7 cellular contexts compared by ENCODE assay signal in the genomic region with DNA sequence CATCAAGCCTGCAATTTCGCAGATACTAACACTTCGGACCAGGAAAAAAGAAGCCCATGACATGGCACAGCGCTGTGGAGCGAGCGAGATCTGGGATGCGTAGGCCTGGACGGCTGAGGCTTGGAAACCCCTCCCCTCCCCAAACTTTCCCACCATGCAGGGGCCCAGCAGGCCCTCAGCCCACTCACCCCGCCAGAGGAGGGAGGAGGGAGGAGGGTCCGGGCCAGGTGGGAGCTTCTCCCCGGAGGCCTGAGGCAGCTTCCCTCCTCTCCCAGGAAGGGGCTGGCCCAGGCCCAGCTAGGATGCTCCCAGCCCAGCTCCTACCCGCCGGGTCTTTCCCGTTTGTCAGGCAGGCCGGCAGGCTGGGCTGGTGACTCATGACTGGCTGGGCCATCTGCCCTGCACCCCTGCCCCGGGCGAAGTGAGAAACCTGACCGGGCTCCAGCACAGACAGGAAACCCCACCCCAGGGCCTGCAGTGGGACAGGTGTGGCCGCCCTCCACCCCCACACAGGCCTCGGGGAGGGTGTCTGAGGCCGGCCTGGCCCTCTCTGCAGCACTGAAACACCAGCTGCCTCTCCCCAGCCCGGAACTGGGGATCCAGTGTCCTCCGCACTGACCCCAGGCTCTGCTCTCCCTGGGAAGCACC. TPM values are rescaled to one million over a fixed set of nuclear protein-coding genes. Genes with fewer than 3 reads are reported as not detected.
DNase-seq lines count a peak whose midpoint lies in the region; ATAC-seq, FAIRE-seq and TF ChIP-seq lines count a peak whose summit lies in the region.

No MANE protein-coding gene starts in this region.

- no peak overlapping the region for H2BK15ac ChIP-seq in H9 (ENCODE audit: low read depth, low read length)
- H2BK15ac ChIP-seq in H1 (ENCODE audit: low read length): peak overlapping the region; percentile 88; the same call in 1 of the 2 replicates

- no peak for TF ChIP-seq RAD21 in H1 (IDR thresholded peaks at IDR 0.05 in 1 of 2, conservative IDR thresholded peaks at IDR 0.05 in 1 of 2; ENCODE audit: low read depth in 2 of 2, low read length in 2 of 2)

- no peak overlapping the region for H3K4me2 ChIP-seq in H9 (ENCODE audit: insufficient read depth, insufficient read length, low read length)
- H3K4me2 ChIP-seq in H1 (ENCODE audit: insufficient read depth in 1 of 2, low read depth in 2 of 2, low read length in 2 of 2): no peak overlapping the region; a peak in 2 of 4 replicates

- H4K8ac ChIP-seq in H9 (replicated peaks; ENCODE audit: insufficient read length, low read depth, low read length): no peak overlapping the region
- peak overlapping the region; percentile 28 for H4K8ac ChIP-seq in H1 (ENCODE audit: extremely low read depth, insufficient read depth, low read length)

- H3K4me3 ChIP-seq in H1 (ENCODE audit: extremely low read depth in 1 of 4, insufficient read depth in 2 of 4, low read depth in 3 of 4, low read length in 4 of 4) (no peak overlapping the region), mucosa of descending colon (no peak overlapping the region)

- H3K23ac ChIP-seq in H9 (ENCODE audit: insufficient read length, low read depth, low read length) (no peak overlapping the region), H1 (ENCODE audit: insufficient read length) (no peak overlapping the region)

- no peak overlapping the region for H3K56ac ChIP-seq in H9 (ENCODE audit: insufficient read length, low read depth, low read length)
- no peak overlapping the region for H3K56ac ChIP-seq in H1 (replicated peaks; ENCODE audit: insufficient read length, low read depth, low read length)

- no peaks in the 10 kb centered on the region for H3K79me2 ChIP-seq in H9 (ENCODE audit: insufficient read depth, low read length)
- H3K79me2 ChIP-seq in H1 (ENCODE audit: control insufficient read depth in 1 of 2, insufficient read depth in 2 of 2, low read length in 2 of 2): no peaks in the 10 kb centered on the region

- FAIRE-seq in H1 (lab: Jason Lieb, UNC): no peak

- no peak for TF ChIP-seq CTCF in H9 (conservative IDR thresholded peaks at IDR 0.05)
- TF ChIP-seq CTCF in H1 (IDR thresholded peaks at IDR 0.05; ENCODE audit: control extremely low read depth in 1 of 3, insufficient read depth in 1 of 3, low read depth in 1 of 3, low read length in 3 of 3): no peak
- TF ChIP-seq CTCF in mucosa of descending colon (IDR thresholded peaks at IDR 0.05): no peak

- POLR2A ChIA-PET in H1 (lab: Charles Lee; ENCODE audit: partially characterized antibody): interaction anchor here (0.6 to 1.7 kb wide), 4 partner anchors 12 to 70 kb away, joined by 3 to 9 read pairs (median 4); a partner anchor contains a TSS

- H4K5ac ChIP-seq in H9 (ENCODE audit: insufficient read length, low read depth, low read length) (no peak overlapping the region), H1 (ENCODE audit: insufficient read length, low read depth, low read length) (peak overlapping the region; percentile 4)

- H2AK5ac ChIP-seq in H9 (ENCODE audit: insufficient read length, low read length): no peak overlapping the region
- H2AK5ac ChIP-seq in H1 (ENCODE audit: low read depth, low read length): no peak overlapping the region

- peaks cover 20 to 43% of the 10 kb centered on the region in 2 experiments for H3K4me1 Mint-ChIP-seq in H9

- H3K23me2 ChIP-seq in H9 (ENCODE audit: insufficient read length, low read depth, low read length, poor library complexity, severe bottlenecking) (no peaks in the 10 kb centered on the region), H1 (ENCODE audit: low read depth, low read length) (no peaks in the 10 kb centered on the region)

- H3K14ac ChIP-seq in H9 (ENCODE audit: insufficient read depth, low read length): 0 out of 2 replicates have a peak overlapping the region, but pooled peaks have one; percentile 53
- no peak overlapping the region for H3K14ac ChIP-seq in H1 (ENCODE audit: insufficient read length)

- H3K27ac ChIP-seq in H9 (ENCODE audit: insufficient read length, low read depth, low read length): no peak overlapping the region
- H3K27ac ChIP-seq in H1 (ENCODE audit: low read depth, low read length): no peak overlapping the region

- intact Hi-C loops in mucosa of descending colon (cut with DNase I, micrococcal nuclease): no loop called here

- H2BK12ac ChIP-seq in H9 (ENCODE audit: insufficient read length, low read depth, low read length) (no peak overlapping the region), H1 (ENCODE audit: low read depth, low read length) (peak overlapping the region; percentile 80; the same call in 1 of the 2 replicates)

- H3K79me1 ChIP-seq in H9 (ENCODE audit: insufficient read depth, low read depth, low read length, poor library complexity, severe bottlenecking): no peaks in the 10 kb centered on the region
- H3K79me1 ChIP-seq in H1 (ENCODE audit: low read depth, low read length): no peaks in the 10 kb centered on the region

- H3K9me3 ChIP-seq in H9 (ENCODE audit: control insufficient read depth, low read depth, low read length) (no peaks in the 10 kb centered on the region), H1 (ENCODE audit: insufficient read depth in 2 of 2, low read depth in 1 of 2, low read length in 1 of 2) (no peaks in the 10 kb centered on the region), mucosa of descending colon (no peaks in the 10 kb centered on the region)

- H3K9ac ChIP-seq in H9 (ENCODE audit: extremely low read depth, insufficient read length, low read length) (no peak overlapping the region), H1 (replicated peaks in 1 of 4; ENCODE audit: extremely low read depth in 1 of 4, low read depth in 3 of 4, low read length in 3 of 4) (no peak overlapping the region; a peak in 1 of 7 replicates)

- peaks cover 17% of the 10 kb centered on the region for H3K27me3 Mint-ChIP-seq in H9 (ENCODE audit: low read depth)

- H3K4ac ChIP-seq in H9 (ENCODE audit: low read depth, low read length): no peak overlapping the region
- H3K4ac ChIP-seq in H1 (replicated peaks; ENCODE audit: insufficient read length, low read depth, low read length): no peak overlapping the region

- H2AFZ ChIP-seq in H9 (ENCODE audit: low read length) (no peak overlapping the region), H1 (ENCODE audit: low read length) (no peak overlapping the region)

- H3K36me3 ChIP-seq in H1 (ENCODE audit: control insufficient read depth in 2 of 4, insufficient read depth in 4 of 4, low read length in 3 of 4) (no peaks in the 10 kb centered on the region), mucosa of descending colon (ENCODE audit: low read depth) (no peaks in the 10 kb centered on the region)

- CTCF ChIA-PET in H1 (lab: Charles Lee; ENCODE audit: partially characterized antibody): interaction anchor here (0.7 to 1.8 kb wide), 20 partner anchors 9 to 189 kb away, joined by 3 to 6 read pairs (median 4); a partner anchor contains a TSS

- no peak for TF ChIP-seq EP300 in H1 (IDR thresholded peaks at IDR 0.05; ENCODE audit: borderline replicate concordance in 1 of 2, low read depth in 2 of 2, low read length in 2 of 2)

- TF ChIP-seq POLR2A in H1 (IDR thresholded peaks at IDR 0.05; ENCODE audit: control extremely low read depth in 1 of 2, low read depth in 2 of 2, low read length in 2 of 2): no peak

- H3K18ac ChIP-seq in H9 (ENCODE audit: insufficient read length, low read depth, low read length) (no peak overlapping the region), H1 (ENCODE audit: extremely low read depth, low read length) (peak overlapping the region; percentile 90)

- H2BK120ac ChIP-seq in H9 (ENCODE audit: low read depth, low read length, poor library complexity, severe bottlenecking) (no peak overlapping the region), H1 (replicated peaks; ENCODE audit: low read depth, low read length) (no peak overlapping the region)

- H3K36me3 Mint-ChIP-seq in H9 (ENCODE audit: insufficient read depth in 1 of 3, low read depth in 3 of 3): no peaks in the 10 kb centered on the region

- H2BK5ac ChIP-seq in H9 (ENCODE audit: insufficient read length, low read length) (no peak overlapping the region), H1 (ENCODE audit: low read depth, low read length) (peak overlapping the region; percentile 66; the same call in 1 of the 2 replicates)

- no CpG with 5 or more reads among the region's 22 CpGs for WGBS in H9 (ENCODE audit: extremely low coverage, insufficient read length, low lambda C conversion rate)
- WGBS in H1 (ENCODE audit: extremely low coverage in 1 of 2, insufficient coverage in 1 of 2, insufficient read length in 1 of 2, insufficient replicate concordance in 2 of 2, low coverage in 1 of 2, low lambda C conversion rate in 2 of 2, missing lambda C conversion rate in 1 of 2), 2 experiments: 51% methylated on average over 17 of the region's 22 CpGs; no CpG with 5 or more reads in 1 of the 2 experiments

- no peak overlapping the region for H4K91ac ChIP-seq in H9 (ENCODE audit: insufficient read length, low read depth, low read length)
- H4K91ac ChIP-seq in H1 (replicated peaks; ENCODE audit: insufficient read length, low read length): peak overlapping the region; percentile 59

- DNase-seq in H9: peak; percentile 94
- DNase-seq in NOMO-1 (lab: John Stamatoyannopoulos, UW; ENCODE audit: unreplicated experiment in 2 of 2): peak; percentile 26 to 62
- DNase-seq in H1 (ENCODE audit: low read depth in 1 of 2, low spot score in 2 of 2): peak in 1 of 2 experiments; percentile 78
- peak; percentile 86 to 95 (median 92) for DNase-seq in mucosa of descending colon
- no peak for DNase-seq in effector CD4-positive, alpha-beta T cell
- DNase-seq in COR-L47 (lab: John Stamatoyannopoulos, UW): no peak

- peak overlapping the region in 1 of 3 experiments; percentile 5; a peak in 1 of 7 replicates for H3K27ac Mint-ChIP-seq in H9

- H3K27me3 ChIP-seq in H9 (ENCODE audit: insufficient read depth, low read length) (no peaks in the 10 kb centered on the region), H1 (replicated peaks in 1 of 4; ENCODE audit: control insufficient read depth in 3 of 4, extremely low read depth in 1 of 4, insufficient read depth in 3 of 4, low read length in 3 of 4) (peaks cover 0 to 8% (median 0%) of the 10 kb centered on the region in 4 experiments; a peak in 3 of 7 replicates)

- H4K20me1 ChIP-seq in H9 (ENCODE audit: control insufficient read depth, insufficient read depth, insufficient read length) (no peaks in the 10 kb centered on the region), H1 (replicated peaks in 1 of 2; ENCODE audit: control insufficient read depth in 1 of 2, insufficient read depth in 2 of 2, low read length in 2 of 2) (no peaks in the 10 kb centered on the region)

- H3K4me1 ChIP-seq in H9 (ENCODE audit: insufficient read depth, low read length): no peaks in the 10 kb centered on the region
- H3K4me1 ChIP-seq in H1 (replicated peaks in 1 of 4; ENCODE audit: control insufficient read depth in 3 of 4, insufficient read depth in 4 of 4, low read length in 3 of 4): peaks cover 13 to 33% (median 29%) of the 10 kb centered on the region in 4 experiments
- H3K4me1 ChIP-seq in mucosa of descending colon (ENCODE audit: low read depth): peaks cover 28% of the 10 kb centered on the region

- H3K9me3 Mint-ChIP-seq in H9: no peaks in the 10 kb centered on the region; a peak in 1 of 5 replicates

- ATAC-seq in mucosa of descending colon: peak; percentile 90
- no peak for ATAC-seq in HG03460 (IDR thresholded peaks at IDR 0.05; ENCODE audit: unreplicated experiment)

- H3T11ph ChIP-seq in H9 (ENCODE audit: low read length): no peak overlapping the region

- no peak overlapping the region for H2BK20ac ChIP-seq in H9 (ENCODE audit: low read depth, low read length, poor library complexity, severe bottlenecking)
- peak overlapping the region; percentile 75; the same call in 1 of the 2 replicates for H2BK20ac ChIP-seq in H1 (ENCODE audit: low read length)

- no peak overlapping the region for H3K4me3 Mint-ChIP-seq in H9

RNA-seq across cellular contexts. Expression of a gene that starts 34.3 kb away (rescaled TPM):
- 43.2 and 43.8 TPM in 2 replicates for total RNA-seq in H9 (2021)
- total RNA-seq in H1 (2021; fragmentation: NEBNext Ultra II Directional; extraction: Animal tissue kit (Norgen Biotek cat#: 25700)): 35.7 and 41.0 TPM in 2 replicates
- 26.4 and 44.4 TPM in 2 replicates for polyA plus RNA-seq in H1 (2011; rRNA removed)
- 26.3 TPM for polyA plus RNA-seq in H1 (2011; cell fraction: cytosol; rRNA removed)
- polyA plus RNA-seq in H1 (2011; cell fraction: nucleus; rRNA removed): 76.9 TPM
- polyA plus RNA-seq in H1 (2012, experiment 1 of 2): 24.8 to 37.5 TPM (median 34.7 TPM) in 4 replicates
- polyA plus RNA-seq in H1 (2012, experiment 2 of 2): 22.5 TPM
- polyA plus RNA-seq in H1 (2013, experiment 1 of 2): 29.8 TPM
- 28.9 TPM for polyA plus RNA-seq in H1 (2013, experiment 2 of 2)
- 35.9 and 40.0 TPM in 2 replicates for polyA minus RNA-seq in H1 (2011; rRNA and poly(A)+ RNA removed)
- 38.1 TPM for polyA minus RNA-seq in H1 (2011; cell fraction: cytosol; rRNA and poly(A)+ RNA removed)
- polyA minus RNA-seq in H1 (2011; cell fraction: nucleus; rRNA and poly(A)+ RNA removed): 47.8 TPM
- total RNA-seq in mucosa of descending colon: 10 to 100 TPM; 77.0 to 95.3 (median 94.0) TPM

Comparison
In these comparisons a context has a peak if more than half of its experiments do, and no peak if none do; other contexts are left out.
1. DNase-seq: peak in H9 (single experiment), NOMO-1 (2 of 2) and mucosa of descending colon (3 of 3); none in effector CD4-positive, alpha-beta T cell (single experiment) and COR-L47 (single experiment).